In the genomic region with DNA sequence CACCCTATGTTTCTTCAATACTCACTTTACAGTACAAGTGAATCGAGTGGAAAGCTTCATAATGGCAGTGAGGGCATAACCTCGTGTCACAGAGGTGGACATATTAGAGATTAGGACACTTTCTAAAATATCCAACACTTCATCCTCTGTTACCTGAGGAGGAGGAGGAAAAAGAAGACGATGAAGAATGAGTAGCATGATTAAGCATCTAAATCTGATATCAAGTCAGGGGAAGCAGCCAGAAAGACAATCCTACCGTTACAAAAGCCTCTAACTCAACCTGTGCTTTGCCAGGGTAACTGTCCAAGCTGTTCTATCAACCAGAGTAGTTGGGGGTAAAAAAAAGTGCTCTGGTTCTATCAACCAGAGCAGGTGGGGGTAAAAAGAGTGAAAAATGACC, we compare ENCODE assay signal across 22 cellular contexts. TPM values are rescaled to one million over a fixed set of nuclear protein-coding genes. Genes with fewer than 3 reads are reported as not detected.
DNase-seq lines count a peak whose midpoint lies in the region; ATAC-seq, FAIRE-seq and TF ChIP-seq lines count a peak whose summit lies in the region.
"Had no signal": no experiment of that assay in that cellular context is flagged by ENCODE, and none has a peak within 500 bp of the region (broad histone marks: within the 10 kb centered on the region; RNA-seq: fewer than 3 reads in every experiment).

No MANE protein-coding gene starts in this region.

- TF ChIP-seq CTCF in nephron progenitor cell (IDR thresholded peaks at IDR 0.05), result no peak
- TF ChIP-seq CTCF in kidney (IDR thresholded peaks at IDR 0.05; ENCODE audit: borderline replicate concordance, extremely low read depth, insufficient read depth), result no peak

- no peaks in the 10 kb centered on the region for H3K27me3 Mint-ChIP-seq in activated T-cell treated with anti-CD3 and anti-CD28 coated beads, Interleukin-2, amount 50 U/mL, for 24 hours
- no peaks in the 10 kb centered on the region for H3K27me3 Mint-ChIP-seq in activated naive CD8-positive, alpha-beta T cell treated with anti-CD3 and anti-CD28 coated beads for 36 hours
- no peaks in the 10 kb centered on the region for H3K27me3 Mint-ChIP-seq in nephron progenitor cell (ENCODE audit: low read depth, poor library complexity)
- H3K27me3 Mint-ChIP-seq: B cell, IgD-negative memory B cell had no signal

- H3K4me1 ChIP-seq in kidney (ENCODE audit: control insufficient read depth in 1 of 2, insufficient read depth in 1 of 2, low read depth in 1 of 2, low read length in 2 of 2), result no peaks in the 10 kb centered on the region
- H3K4me1 ChIP-seq: Peyer's patch had no signal

- H3K4me3 Mint-ChIP-seq in activated T-cell treated with anti-CD3 and anti-CD28 coated beads, Interleukin-2, amount 50 U/mL, for 24 hours, result no peak overlapping the region
- H3K4me3 Mint-ChIP-seq in activated naive CD8-positive, alpha-beta T cell treated with anti-CD3 and anti-CD28 coated beads for 36 hours, result no peak overlapping the region
- H3K4me3 Mint-ChIP-seq in nephron progenitor cell, result no peak overlapping the region
- H3K4me3 Mint-ChIP-seq: B cell had no signal

- intact Hi-C loops in kidney (cut with DNase I), result no loop called here

- H3K27ac ChIP-seq in kidney (ENCODE audit: low read depth in 2 of 2, low read length in 2 of 2), result no peak overlapping the region
- H3K27ac ChIP-seq: GM23248, Peyer's patch had no signal

- ATAC-seq in HG03565 (IDR thresholded peaks at IDR 0.05; ENCODE audit: unreplicated experiment), result no peak

- peaks cover 84% of the 10 kb centered on the region for H3K36me3 Mint-ChIP-seq in activated T-cell treated with anti-CD3 and anti-CD28 coated beads, Interleukin-2, amount 50 U/mL, for 24 hours (ENCODE audit: low read depth)
- peaks cover 15% of the 10 kb centered on the region for H3K36me3 Mint-ChIP-seq in activated naive CD8-positive, alpha-beta T cell treated with anti-CD3 and anti-CD28 coated beads for 36 hours
- H3K36me3 Mint-ChIP-seq in nephron progenitor cell (ENCODE audit: low read depth), result peaks cover 70% of the 10 kb centered on the region

- H3K9me3 Mint-ChIP-seq in activated T-cell treated with anti-CD3 and anti-CD28 coated beads, Interleukin-2, amount 50 U/mL, for 24 hours, result no peaks in the 10 kb centered on the region
- no peaks in the 10 kb centered on the region for H3K9me3 Mint-ChIP-seq in activated naive CD8-positive, alpha-beta T cell treated with anti-CD3 and anti-CD28 coated beads for 36 hours
- no peaks in the 10 kb centered on the region for H3K9me3 Mint-ChIP-seq in nephron progenitor cell
- H3K9me3 Mint-ChIP-seq: IgD-negative memory B cell had no signal

- peak overlapping the region; percentile 73 for H3K27ac Mint-ChIP-seq in activated T-cell treated with anti-CD3 and anti-CD28 coated beads, Interleukin-2, amount 50 U/mL, for 24 hours
- peak overlapping the region; percentile 54 for H3K27ac Mint-ChIP-seq in activated naive CD8-positive, alpha-beta T cell treated with anti-CD3 and anti-CD28 coated beads for 36 hours
- H3K27ac Mint-ChIP-seq in nephron progenitor cell, result peak overlapping the region; percentile 89
- H3K27ac Mint-ChIP-seq: B cell had no signal

- H3K9me3 ChIP-seq in kidney (ENCODE audit: control insufficient read depth in 1 of 2, low read length in 2 of 2), result no peaks in the 10 kb centered on the region
- H3K9me3 ChIP-seq: Peyer's patch had no signal

- no peak for DNase-seq in activated T-cell treated with anti-CD3 and anti-CD28 coated beads, Interleukin-2, amount 50 U/mL, for 24 hours
- DNase-seq in activated T-cell treated with anti-CD3 and anti-CD28 coated beads, Interleukin-2, amount 50 U/mL, for 1 hour, result no peak
- DNase-seq in activated naive CD8-positive, alpha-beta T cell treated with anti-CD3 and anti-CD28 coated beads for 36 hours, result no peak
- DNase-seq in nephron progenitor cell (no peak), kidney (no peak), NCI-H526 (lab: John Stamatoyannopoulos, UW) (no peak)
- DNase-seq: COR-L47, DMS153, GDM1, GM23248, HCEC 1CT, Karpas-422, MM.1S, NCI-H1092 treated with DMSO at 0.1 percent for 48 hours, NCI-H146, NCI-H2029 treated with DMSO at 0.1 percent for 48 hours, NCI-H2171 treated with DMSO at 0.1 percent for 48 hours, NCI-H446, Peyer's patch had no signal

- H3K36me3 ChIP-seq in kidney (ENCODE audit: control insufficient read depth in 1 of 2, insufficient read depth in 2 of 2, low read length in 2 of 2), result peaks cover 18 to 38% of the 10 kb centered on the region in 2 donors

- no peak overlapping the region for H3K4me3 ChIP-seq in kidney (ENCODE audit: low read length in 2 of 2)
- H3K4me3 ChIP-seq: GM23248, Peyer's patch had no signal

- no peak overlapping the region for H3K9ac ChIP-seq in kidney (ENCODE audit: low read length in 2 of 2)
- H3K9ac ChIP-seq: GM23248 had no signal

- no peak for FAIRE-seq in kidney (lab: Jason Lieb, UNC)

- H3K4me1 Mint-ChIP-seq in activated T-cell treated with anti-CD3 and anti-CD28 coated beads, Interleukin-2, amount 50 U/mL, for 24 hours (ENCODE audit: low read depth), result peaks cover 8% of the 10 kb centered on the region
- H3K4me1 Mint-ChIP-seq in activated naive CD8-positive, alpha-beta T cell treated with anti-CD3 and anti-CD28 coated beads for 36 hours, result peaks cover 4% of the 10 kb centered on the region
- no peaks in the 10 kb centered on the region for H3K4me1 Mint-ChIP-seq in nephron progenitor cell

RNA-seq across cellular contexts. Expression of a gene that starts 23.7 kb away (rescaled TPM):
- total RNA-seq in activated naive CD8-positive, alpha-beta T cell treated with anti-CD3 and anti-CD28 coated beads for 36 hours, result 1 to 10 TPM; 9.3 to 9.8 TPM
- total RNA-seq in kidney, result 7.1 TPM
- 2.8 TPM for polyA plus RNA-seq in kidney (ENCODE audit: insufficient read depth, low read depth, low replicate concordance)
